In the genomic region with DNA sequence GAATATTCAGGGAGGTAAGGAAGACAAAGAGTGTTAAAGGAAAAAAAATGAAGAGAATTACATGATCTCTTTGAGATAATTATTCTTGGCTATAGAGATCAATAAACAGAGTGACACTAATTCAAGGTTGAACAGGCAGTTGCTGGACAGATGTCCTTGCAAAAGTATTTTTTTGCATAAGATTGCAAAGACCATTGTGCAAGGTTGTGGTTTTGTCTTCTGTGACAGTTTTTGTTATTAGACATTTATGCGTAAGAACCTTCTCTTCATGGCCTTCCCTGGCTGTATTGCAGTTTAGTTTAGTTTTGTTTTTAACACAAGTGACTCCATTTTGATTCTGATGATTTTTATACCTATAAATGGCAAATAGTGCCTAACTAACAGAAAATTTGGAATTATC, we compare ENCODE assay signal across 20 cellular contexts.
"Had no signal": no experiment of that assay in that cellular context is flagged by ENCODE, and none has a peak within 500 bp of the region (broad histone marks: within the 10 kb centered on the region; RNA-seq: fewer than 3 reads in every experiment).

No MANE protein-coding gene starts in this region.

- H3K4me1 ChIP-seq: colonic mucosa, Peyer's patch had no signal

- H3K27ac ChIP-seq: brain microvascular endothelial cell, colonic mucosa, Peyer's patch, RWPE1, WERI-Rb-1 had no signal

- H3K36me3 ChIP-seq: brain microvascular endothelial cell, colonic mucosa, Peyer's patch, WERI-Rb-1 had no signal

- H3K27me3 ChIP-seq: brain microvascular endothelial cell, colonic mucosa, Peyer's patch had no signal

- H3K4me3 ChIP-seq: colonic mucosa, Peyer's patch had no signal

- H3K9me3 ChIP-seq: colonic mucosa, Peyer's patch had no signal

- ATAC-seq: activated CD4-positive, alpha-beta T cell treated with anti-CD3 and anti-CD28 coated beads for 36 hours; activated CD8-positive, alpha-beta T cell treated with anti-CD3 and anti-CD28 coated beads for 36 hours; activated T-cell treated with anti-CD3 and anti-CD28 coated beads, Interleukin-2, amount 50 U/mL, for 72 hours had no signal

- DNase-seq: activated CD4-positive, alpha-beta T cell treated with anti-CD3 and anti-CD28 coated beads for 36 hours; activated CD8-positive, alpha-beta memory T cell treated with anti-CD3 and anti-CD28 coated beads, Interleukin-2, amount 50 U/mL, for 4 hours; activated CD8-positive, alpha-beta T cell treated with anti-CD3 and anti-CD28 coated beads for 36 hours; activated gamma-delta T cell treated with Interleukin-2 at 50 U/mL for 16 hours; activated naive CD4-positive, alpha-beta T cell treated with anti-CD3 and anti-CD28 coated beads, Interleukin-2, amount 10 ng/mL, durations not matched to agents 7 days and 5 days; activated naive CD8-positive, alpha-beta T cell treated with anti-CD3 and anti-CD28 coated beads for 36 hours; activated T-cell treated with anti-CD3 and anti-CD28 coated beads, Interleukin-2, amount 50 U/mL, for 72 hours; brain microvascular endothelial cell; cerebellar nuclear complex; colonic mucosa; NCI-H1436 treated with DMSO at 0.1 percent for 48 hours; NCI-H187 treated with DMSO at 0.1 percent for 48 hours; NCI-H2081 treated with DMSO at 0.1 percent for 48 hours; NCI-H446; NCI-H524; Peyer's patch; Right ventricle myocardium superior; T-helper 1 cell; WERI-Rb-1 had no signal
